Comparison of ENCODE assay signal across 10 cellular contexts in the genomic region with DNA sequence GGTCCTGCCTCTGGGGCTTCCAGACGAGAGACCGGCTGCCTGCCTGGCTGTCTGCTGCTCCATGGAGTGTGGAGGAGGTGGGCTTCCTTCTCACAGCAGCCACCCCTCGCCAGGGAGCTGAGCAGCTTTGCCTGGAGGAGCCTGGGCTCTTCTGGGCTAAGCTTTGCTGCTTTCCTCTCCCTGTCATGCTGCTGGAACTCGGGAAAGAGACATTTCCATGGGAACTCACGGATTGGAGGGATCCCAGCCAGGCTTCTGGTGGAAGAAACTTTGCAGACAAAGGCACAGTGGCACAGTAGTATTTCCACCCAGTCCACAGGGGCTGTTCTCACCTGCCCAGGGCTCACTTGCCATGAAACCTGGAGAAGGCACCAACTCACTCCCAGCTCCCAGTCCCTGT.
"Had no signal": no experiment of that assay in that cellular context is flagged by ENCODE, and none has a peak within 500 bp of the region (broad histone marks: within the 10 kb centered on the region; RNA-seq: fewer than 3 reads in every experiment).

No MANE protein-coding gene starts in this region.

- ATAC-seq: HCT116, K562 had no signal

- H3K9ac ChIP-seq: GM23248 had no signal

- H3K9me3 ChIP-seq: HAP-1 had no signal

- H3K36me3 ChIP-seq: HAP-1 had no signal

- H2AFZ ChIP-seq: GM23248 had no signal

- H3K27ac ChIP-seq: GM23248, HL-60 had no signal

- H3K4me1 ChIP-seq: HAP-1 had no signal

- H3K4me3 ChIP-seq: GM23248, HAP-1, K562 had no signal

- DNase-seq: GM23248, GOT3, H7, HFFc6, IMR-90, KG1 had no signal
